Comparison of ENCODE assay signal across 1 cellular context in the genomic region with DNA sequence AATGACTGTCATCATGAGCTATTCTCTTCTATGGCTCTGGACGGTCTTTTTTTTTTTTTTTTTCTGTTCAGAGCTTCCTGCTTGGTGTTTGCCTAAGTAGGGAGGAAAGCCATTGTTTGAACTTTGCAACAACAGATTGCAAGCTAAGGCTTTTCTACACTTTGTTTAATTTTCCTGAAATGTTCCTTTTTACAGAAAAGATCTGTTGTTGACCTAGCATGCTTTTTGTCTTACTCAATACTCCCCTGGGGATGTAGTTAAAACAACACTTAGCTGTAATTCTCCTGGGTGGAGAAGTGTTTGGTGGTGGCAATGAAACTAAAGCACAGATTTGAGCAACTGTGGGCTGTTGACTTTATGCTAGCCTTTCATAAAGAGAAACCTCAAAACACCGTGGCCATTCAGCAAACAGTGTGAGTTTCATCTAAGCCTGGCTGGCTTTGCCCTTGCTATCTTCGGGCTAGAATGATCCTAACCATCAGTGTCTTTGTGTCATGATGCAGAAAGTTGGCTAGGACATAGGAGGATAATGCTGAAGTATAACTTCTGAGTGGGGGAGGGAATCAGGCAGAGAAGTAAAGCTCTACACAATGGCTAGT.
TF ChIP-seq lines count a peak whose summit lies in the region.

No MANE protein-coding gene starts in this region.

TF ChIP-seq in HepG2, 621 proteins besides CTCF, POLR2A, EP300 and RAD21 (continued from another document and continues in another):
- TF ChIP-seq TBX2 (CRISPR knock-in tag; IDR thresholded peaks at IDR 0.05; ENCODE audit: borderline replicate concordance) (peak; percentile 69; the same call in 1 of the 2 replicates), ZSCAN9 (CRISPR knock-in tag; IDR thresholded peaks at IDR 0.05; ENCODE audit: borderline replicate concordance) (0 out of 2 replicates have a peak, but pooled peaks have one; percentile 53), MAZ (IDR thresholded peaks at IDR 0.05; ENCODE audit: borderline replicate concordance, low read depth, low read length) (no peak), MAZ (CRISPR knock-in tag; IDR thresholded peaks at IDR 0.05; ENCODE audit: low read depth) (peak; percentile 58; the same call in 1 of the 2 replicates), JUNB (CRISPR knock-in tag; IDR thresholded peaks at IDR 0.05; ENCODE audit: borderline replicate concordance) (peak; percentile 25; the same call in 1 of the 2 replicates), SAP130 (CRISPR knock-in tag; IDR thresholded peaks at IDR 0.05; ENCODE audit: low read depth) (peak; percentile 46), ASH2L (IDR thresholded peaks at IDR 0.05; ENCODE audit: insufficient read length, low read depth, low read length) (peak; percentile 27), AHR (CRISPR knock-in tag; IDR thresholded peaks at IDR 0.05) (no peak), EZH2 (conservative IDR thresholded peaks at IDR 0.05; ENCODE audit: low read depth, low read length) (no peak), CBX5 (CRISPR knock-in tag; IDR thresholded peaks at IDR 0.05; ENCODE audit: borderline replicate concordance) (peak; percentile 41; the same call in 1 of the 2 replicates), ZNF256 (CRISPR knock-in tag; conservative IDR thresholded peaks at IDR 0.05) (no peak), MIER3 (CRISPR knock-in tag; IDR thresholded peaks at IDR 0.05; ENCODE audit: borderline replicate concordance) (peak; percentile 78; the same call in 1 of the 2 replicates), ZNF557 (CRISPR knock-in tag; IDR thresholded peaks at IDR 0.05) (no peak), ZNF652 (CRISPR knock-in tag; IDR thresholded peaks at IDR 0.05; ENCODE audit: borderline replicate concordance, low read depth) (no peak), ATF1 (CRISPR knock-in tag; IDR thresholded peaks at IDR 0.05) (0 out of 2 replicates have a peak, but pooled peaks have one; percentile 21), ZNF678 (CRISPR knock-in tag; IDR thresholded peaks at IDR 0.05) (no peak), ZSCAN29 (CRISPR knock-in tag; conservative IDR thresholded peaks at IDR 0.05) (no peak), HMG20B (CRISPR knock-in tag; conservative IDR thresholded peaks at IDR 0.05) (peak; percentile 94), MED1 (CRISPR knock-in tag; IDR thresholded peaks at IDR 0.05) (0 out of 2 replicates have a peak, but pooled peaks have one; percentile 39)
- TF ChIP-seq, protein P1, sequence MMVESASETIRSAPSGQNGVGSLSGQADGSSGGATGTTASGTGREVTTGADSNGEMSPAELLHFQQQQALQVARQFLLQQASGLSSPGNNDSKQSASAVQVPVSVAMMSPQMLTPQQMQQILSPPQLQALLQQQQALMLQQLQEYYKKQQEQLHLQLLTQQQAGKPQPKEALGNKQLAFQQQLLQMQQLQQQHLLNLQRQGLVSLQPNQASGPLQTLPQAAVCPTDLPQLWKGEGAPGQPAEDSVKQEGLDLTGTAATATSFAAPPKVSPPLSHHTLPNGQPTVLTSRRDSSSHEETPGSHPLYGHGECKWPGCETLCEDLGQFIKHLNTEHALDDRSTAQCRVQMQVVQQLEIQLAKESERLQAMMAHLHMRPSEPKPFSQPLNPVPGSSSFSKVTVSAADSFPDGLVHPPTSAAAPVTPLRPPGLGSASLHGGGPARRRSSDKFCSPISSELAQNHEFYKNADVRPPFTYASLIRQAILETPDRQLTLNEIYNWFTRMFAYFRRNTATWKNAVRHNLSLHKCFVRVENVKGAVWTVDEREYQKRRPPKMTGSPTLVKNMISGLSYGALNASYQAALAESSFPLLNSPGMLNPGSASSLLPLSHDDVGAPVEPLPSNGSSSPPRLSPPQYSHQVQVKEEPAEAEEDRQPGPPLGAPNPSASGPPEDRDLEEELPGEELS (CRISPR knock-in tag; IDR thresholded peaks at IDR 0.05), result peak; percentile 83
- TF ChIP-seq, protein P2, sequence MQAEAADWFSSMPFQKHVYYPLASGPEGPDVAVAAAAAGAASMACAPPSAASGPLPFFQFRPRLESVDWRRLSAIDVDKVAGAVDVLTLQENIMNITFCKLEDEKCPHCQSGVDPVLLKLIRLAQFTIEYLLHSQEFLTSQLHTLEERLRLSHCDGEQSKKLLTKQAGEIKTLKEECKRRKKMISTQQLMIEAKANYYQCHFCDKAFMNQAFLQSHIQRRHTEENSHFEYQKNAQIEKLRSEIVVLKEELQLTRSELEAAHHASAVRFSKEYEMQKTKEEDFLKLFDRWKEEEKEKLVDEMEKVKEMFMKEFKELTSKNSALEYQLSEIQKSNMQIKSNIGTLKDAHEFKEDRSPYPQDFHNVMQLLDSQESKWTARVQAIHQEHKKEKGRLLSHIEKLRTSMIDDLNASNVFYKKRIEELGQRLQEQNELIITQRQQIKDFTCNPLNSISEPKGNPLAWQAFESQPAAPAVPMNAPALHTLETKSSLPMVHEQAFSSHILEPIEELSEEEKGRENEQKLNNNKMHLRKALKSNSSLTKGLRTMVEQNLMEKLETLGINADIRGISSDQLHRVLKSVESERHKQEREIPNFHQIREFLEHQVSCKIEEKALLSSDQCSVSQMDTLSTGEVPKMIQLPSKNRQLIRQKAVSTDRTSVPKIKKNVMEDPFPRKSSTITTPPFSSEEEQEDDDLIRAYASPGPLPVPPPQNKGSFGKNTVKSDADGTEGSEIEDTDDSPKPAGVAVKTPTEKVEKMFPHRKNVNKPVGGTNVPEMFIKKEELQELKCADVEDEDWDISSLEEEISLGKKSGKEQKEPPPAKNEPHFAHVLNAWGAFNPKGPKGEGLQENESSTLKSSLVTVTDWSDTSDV (CRISPR knock-in tag; IDR thresholded peaks at IDR 0.05), result no peak
- TF ChIP-seq, protein P3, sequence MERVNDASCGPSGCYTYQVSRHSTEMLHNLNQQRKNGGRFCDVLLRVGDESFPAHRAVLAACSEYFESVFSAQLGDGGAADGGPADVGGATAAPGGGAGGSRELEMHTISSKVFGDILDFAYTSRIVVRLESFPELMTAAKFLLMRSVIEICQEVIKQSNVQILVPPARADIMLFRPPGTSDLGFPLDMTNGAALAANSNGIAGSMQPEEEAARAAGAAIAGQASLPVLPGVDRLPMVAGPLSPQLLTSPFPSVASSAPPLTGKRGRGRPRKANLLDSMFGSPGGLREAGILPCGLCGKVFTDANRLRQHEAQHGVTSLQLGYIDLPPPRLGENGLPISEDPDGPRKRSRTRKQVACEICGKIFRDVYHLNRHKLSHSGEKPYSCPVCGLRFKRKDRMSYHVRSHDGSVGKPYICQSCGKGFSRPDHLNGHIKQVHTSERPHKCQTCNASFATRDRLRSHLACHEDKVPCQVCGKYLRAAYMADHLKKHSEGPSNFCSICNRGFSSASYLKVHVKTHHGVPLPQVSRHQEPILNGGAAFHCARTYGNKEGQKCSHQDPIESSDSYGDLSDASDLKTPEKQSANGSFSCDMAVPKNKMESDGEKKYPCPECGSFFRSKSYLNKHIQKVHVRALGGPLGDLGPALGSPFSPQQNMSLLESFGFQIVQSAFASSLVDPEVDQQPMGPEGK (CRISPR knock-in tag; IDR thresholded peaks at IDR 0.05), result peak; percentile 56; the same call in 1 of the 2 replicates
- TF ChIP-seq, protein P4, sequence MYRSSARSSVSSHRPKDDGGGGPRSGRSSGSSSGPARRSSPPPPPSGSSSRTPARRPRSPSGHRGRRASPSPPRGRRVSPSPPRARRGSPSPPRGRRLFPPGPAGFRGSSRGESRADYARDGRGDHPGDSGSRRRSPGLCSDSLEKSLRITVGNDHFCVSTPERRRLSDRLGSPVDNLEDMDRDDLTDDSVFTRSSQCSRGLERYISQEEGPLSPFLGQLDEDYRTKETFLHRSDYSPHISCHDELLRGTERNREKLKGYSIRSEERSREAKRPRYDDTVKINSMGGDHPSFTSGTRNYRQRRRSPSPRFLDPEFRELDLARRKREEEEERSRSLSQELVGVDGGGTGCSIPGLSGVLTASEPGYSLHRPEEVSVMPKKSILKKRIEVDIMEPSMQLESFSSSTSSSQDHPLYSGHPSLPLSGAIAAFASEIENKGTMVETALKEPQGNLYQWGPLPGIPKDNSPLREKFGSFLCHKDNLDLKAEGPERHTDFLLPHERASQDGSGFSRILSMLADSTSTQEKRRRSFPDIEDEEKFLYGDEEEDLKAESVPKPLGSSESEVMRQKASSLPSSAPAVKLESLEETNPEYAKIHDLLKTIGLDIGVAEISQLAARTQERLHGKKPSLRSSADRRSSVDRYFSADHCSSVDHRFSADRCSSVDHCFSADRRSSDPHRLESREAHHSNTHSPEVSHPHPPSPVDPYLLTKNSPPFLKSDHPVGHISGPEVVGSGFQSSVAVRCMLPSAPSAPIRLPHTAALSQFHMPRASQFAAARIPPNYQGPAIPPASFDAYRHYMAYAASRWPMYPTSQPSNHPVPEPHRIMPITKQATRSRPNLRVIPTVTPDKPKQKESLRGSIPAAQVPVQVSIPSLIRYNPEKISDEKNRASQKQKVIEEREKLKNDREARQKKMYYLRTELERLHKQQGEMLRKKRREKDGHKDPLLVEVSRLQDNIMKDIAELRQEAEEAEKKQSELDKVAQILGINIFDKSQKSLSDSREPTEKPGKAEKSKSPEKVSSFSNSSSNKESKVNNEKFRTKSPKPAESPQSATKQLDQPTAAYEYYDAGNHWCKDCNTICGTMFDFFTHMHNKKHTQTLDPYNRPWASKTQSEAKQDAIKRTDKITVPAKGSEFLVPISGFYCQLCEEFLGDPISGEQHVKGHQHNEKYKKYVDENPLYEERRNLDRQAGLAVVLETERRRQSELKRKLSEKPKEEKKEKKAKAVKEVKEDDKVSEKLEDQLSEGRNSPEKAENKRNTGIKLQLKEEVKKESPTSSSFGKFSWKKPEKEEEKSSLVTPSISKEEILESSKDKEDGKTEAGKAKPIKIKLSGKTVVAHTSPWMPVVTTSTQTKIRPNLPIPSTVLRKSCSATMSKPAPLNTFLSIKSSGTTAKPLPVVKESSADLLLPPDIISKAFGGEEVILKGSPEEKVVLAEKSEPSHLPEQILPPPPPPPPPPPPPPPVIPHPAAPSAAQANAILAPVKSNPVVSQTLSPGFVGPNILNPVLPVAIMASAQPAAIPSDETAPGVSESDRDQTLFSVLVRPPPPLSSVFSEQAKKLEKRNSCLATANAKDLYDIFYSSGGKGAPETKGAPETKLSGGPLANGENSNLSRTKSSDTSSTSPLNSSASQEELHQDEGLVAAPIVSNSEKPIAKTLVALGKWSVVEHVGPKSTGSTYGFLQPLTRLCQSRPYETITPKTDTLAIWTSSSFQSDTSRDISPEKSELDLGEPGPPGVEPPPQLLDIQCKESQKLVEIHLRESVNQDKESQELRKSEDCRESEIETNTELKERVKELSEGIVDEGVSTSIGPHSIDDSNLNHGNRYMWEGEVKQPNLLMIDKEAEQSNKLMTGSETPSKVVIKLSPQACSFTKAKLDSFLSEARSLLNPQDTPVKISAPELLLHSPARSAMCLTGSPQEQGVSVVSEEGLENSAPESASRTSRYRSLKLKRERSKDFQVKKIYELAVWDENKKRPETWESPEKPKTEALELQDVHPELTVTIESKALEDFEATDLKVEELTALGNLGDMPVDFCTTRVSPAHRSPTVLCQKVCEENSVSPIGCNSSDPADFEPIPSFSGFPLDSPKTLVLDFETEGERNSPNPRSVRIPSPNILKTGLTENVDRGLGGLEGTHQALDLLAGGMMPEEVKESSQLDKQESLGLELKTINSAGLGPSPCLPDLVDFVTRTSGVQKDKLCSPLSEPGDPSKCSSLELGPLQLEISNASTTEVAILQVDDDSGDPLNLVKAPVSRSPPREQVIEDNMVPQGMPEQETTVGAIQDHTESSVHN (CRISPR knock-in tag; IDR thresholded peaks at IDR 0.05), result no peak
- TF ChIP-seq, protein P5, sequence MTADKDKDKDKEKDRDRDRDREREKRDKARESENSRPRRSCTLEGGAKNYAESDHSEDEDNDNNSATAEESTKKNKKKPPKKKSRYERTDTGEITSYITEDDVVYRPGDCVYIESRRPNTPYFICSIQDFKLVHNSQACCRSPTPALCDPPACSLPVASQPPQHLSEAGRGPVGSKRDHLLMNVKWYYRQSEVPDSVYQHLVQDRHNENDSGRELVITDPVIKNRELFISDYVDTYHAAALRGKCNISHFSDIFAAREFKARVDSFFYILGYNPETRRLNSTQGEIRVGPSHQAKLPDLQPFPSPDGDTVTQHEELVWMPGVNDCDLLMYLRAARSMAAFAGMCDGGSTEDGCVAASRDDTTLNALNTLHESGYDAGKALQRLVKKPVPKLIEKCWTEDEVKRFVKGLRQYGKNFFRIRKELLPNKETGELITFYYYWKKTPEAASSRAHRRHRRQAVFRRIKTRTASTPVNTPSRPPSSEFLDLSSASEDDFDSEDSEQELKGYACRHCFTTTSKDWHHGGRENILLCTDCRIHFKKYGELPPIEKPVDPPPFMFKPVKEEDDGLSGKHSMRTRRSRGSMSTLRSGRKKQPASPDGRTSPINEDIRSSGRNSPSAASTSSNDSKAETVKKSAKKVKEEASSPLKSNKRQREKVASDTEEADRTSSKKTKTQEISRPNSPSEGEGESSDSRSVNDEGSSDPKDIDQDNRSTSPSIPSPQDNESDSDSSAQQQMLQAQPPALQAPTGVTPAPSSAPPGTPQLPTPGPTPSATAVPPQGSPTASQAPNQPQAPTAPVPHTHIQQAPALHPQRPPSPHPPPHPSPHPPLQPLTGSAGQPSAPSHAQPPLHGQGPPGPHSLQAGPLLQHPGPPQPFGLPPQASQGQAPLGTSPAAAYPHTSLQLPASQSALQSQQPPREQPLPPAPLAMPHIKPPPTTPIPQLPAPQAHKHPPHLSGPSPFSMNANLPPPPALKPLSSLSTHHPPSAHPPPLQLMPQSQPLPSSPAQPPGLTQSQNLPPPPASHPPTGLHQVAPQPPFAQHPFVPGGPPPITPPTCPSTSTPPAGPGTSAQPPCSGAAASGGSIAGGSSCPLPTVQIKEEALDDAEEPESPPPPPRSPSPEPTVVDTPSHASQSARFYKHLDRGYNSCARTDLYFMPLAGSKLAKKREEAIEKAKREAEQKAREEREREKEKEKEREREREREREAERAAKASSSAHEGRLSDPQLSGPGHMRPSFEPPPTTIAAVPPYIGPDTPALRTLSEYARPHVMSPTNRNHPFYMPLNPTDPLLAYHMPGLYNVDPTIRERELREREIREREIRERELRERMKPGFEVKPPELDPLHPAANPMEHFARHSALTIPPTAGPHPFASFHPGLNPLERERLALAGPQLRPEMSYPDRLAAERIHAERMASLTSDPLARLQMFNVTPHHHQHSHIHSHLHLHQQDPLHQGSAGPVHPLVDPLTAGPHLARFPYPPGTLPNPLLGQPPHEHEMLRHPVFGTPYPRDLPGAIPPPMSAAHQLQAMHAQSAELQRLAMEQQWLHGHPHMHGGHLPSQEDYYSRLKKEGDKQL (CRISPR knock-in tag; IDR thresholded peaks at IDR 0.05; ENCODE audit: low read depth), result peak; percentile 82
